ENCODE assay signal across 10 cellular contexts in the genomic region with DNA sequence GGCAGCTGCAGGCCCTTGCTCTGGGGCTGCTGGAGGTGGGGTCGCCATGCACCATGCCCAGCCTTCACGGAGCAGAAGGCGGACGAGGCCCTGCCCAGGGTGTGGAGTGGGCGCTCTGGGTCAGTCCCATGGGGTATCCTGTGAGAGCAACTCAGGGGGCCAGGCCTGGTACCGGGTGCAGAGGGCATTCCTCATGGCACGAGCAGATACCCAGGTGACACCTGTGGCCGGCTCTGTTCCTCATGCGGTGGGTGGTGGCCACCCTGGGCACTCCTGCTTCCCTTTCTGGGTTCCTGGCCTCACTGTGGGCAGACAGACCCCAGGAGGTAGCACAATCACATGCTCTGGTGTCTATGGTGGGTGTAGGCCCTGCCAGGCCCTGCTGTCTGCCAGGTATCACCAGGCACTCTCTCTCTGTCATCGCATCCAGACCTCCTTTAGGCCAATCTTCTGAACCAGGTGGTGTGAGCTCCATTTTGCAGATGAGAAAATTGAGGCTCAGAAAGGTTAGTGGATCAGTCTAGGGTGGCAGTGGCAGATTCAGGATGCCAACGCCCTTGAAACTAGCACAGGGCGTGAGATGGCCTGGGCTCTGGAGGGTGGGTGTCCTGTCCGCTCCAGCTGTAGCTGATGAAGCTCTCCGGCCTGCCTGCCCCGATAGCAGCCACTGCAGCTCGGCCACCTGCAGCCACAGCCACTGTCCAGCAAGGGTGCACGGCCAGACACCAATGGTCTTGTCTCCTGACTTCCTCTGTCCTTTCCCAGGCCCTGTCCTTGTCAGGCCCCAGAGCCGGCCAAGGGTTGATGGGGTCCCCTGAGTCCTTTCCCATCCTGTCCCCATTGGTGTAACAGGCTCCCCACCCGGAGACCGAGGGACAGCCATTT. TPM values are rescaled to one million over a fixed set of nuclear protein-coding genes. Genes with fewer than 3 reads are reported as not detected.
DNase-seq lines count a peak whose midpoint lies in the region; ATAC-seq and TF ChIP-seq lines count a peak whose summit lies in the region.
"Had no signal": no experiment of that assay in that cellular context is flagged by ENCODE, and none has a peak within 500 bp of the region (broad histone marks: within the 10 kb centered on the region; RNA-seq: fewer than 3 reads in every experiment).

No MANE protein-coding gene starts in this region.

- POLR2A ChIA-PET in T-cell (lab: Charles Lee), result no interaction called here

- DNase-seq in T-cell, result no peak
- DNase-seq in fibroblast of lung (ENCODE audit: low read depth in 2 of 2), result no peak
- DNase-seq in sigmoid colon, result no peak
- no peak for DNase-seq in stimulated activated CD8-positive, alpha-beta memory T cell treated with anti-CD3 and anti-CD28 coated beads, Interleukin-4, amount 100 ng/mL, for 48 hours
- no peak for DNase-seq in NCI-H526 treated with DMSO at 0.1 percent for 48 hours (lab: John Stamatoyannopoulos, UW)
- no peak for DNase-seq in middle frontal gyrus (ENCODE audit: extremely low spot score, low spot score)
- no peak for DNase-seq in NCI-H146 (lab: John Stamatoyannopoulos, UW)
- DNase-seq: effector CD4-positive, alpha-beta T cell had no signal

- H3K9me3 Mint-ChIP-seq in T-cell, result no peaks in the 10 kb centered on the region

- TF ChIP-seq POLR2A in sigmoid colon (IDR thresholded peaks at IDR 0.05), result no peak

- peak overlapping the region; percentile 62 for H3K9ac ChIP-seq in fibroblast of lung (ENCODE audit: insufficient read depth, low read length)

- no peaks in the 10 kb centered on the region for H4K20me1 ChIP-seq in fibroblast of lung (ENCODE audit: control insufficient read depth, extremely low read depth, insufficient read depth, low read length)

- peak overlapping the region; percentile 81 to 90 (median 82) for H3K4me3 Mint-ChIP-seq in T-cell

- H3K4me1 ChIP-seq in fibroblast of lung (ENCODE audit: control insufficient read depth, extremely low read depth, insufficient read depth, low read length), result peaks cover 23% of the 10 kb centered on the region
- H3K4me1 ChIP-seq in sigmoid colon, result peaks cover 0 to 41% (median 37%) of the 10 kb centered on the region in 4 donors

- peaks cover 17% of the 10 kb centered on the region for H3K79me2 ChIP-seq in fibroblast of lung (ENCODE audit: control insufficient read depth, insufficient read depth, low read length)

- H3K27ac ChIP-seq in fibroblast of lung (ENCODE audit: insufficient read depth, low read length) (peak overlapping the region; percentile 76), sigmoid colon (peak overlapping the region; percentile 79 to 88 (median 82))

- H3K9me3 ChIP-seq in fibroblast of lung (ENCODE audit: control insufficient read depth, insufficient read depth, low read depth, low read length) (no peaks in the 10 kb centered on the region), sigmoid colon (no peaks in the 10 kb centered on the region)

- H3K27me3 ChIP-seq in fibroblast of lung (ENCODE audit: control insufficient read depth, insufficient read depth, low read length) (no peaks in the 10 kb centered on the region), sigmoid colon (no peaks in the 10 kb centered on the region)

- 75 to 91% methylated on average over 20 of the region's 20 CpGs for whole genome bisulfite sequencing in sigmoid colon, 2 donors

- CTCF ChIA-PET in T-cell (lab: Charles Lee), result interaction anchor here in 1 of 2 donors (0.8 to 3.6 kb wide), 3 partner anchors 9 to 120 kb away, joined by 3 to 18 read pairs (median 15); no protein-coding TSS in a partner anchor

- intact Hi-C loops in sigmoid colon (cut with DNase I), result no loop called here

- H3K27ac Mint-ChIP-seq in T-cell, result peak overlapping the region; percentile 91 to 94

- no peak for ATAC-seq in T-cell (replicated peaks in 1 of 4)

- H3K4me2 ChIP-seq in fibroblast of lung (ENCODE audit: extremely low read depth, insufficient read depth, low read length), result no peak overlapping the region

- no peak for TF ChIP-seq CTCF in fibroblast of lung (conservative IDR thresholded peaks at IDR 0.05 in 1 of 2, IDR thresholded peaks at IDR 0.05 in 1 of 2; ENCODE audit: low read depth in 1 of 2, low read length in 2 of 2)
- TF ChIP-seq CTCF in sigmoid colon (IDR thresholded peaks at IDR 0.05), result no peak

- H3K4me1 Mint-ChIP-seq in T-cell, result peaks cover 62 to 80% (median 72%) of the 10 kb centered on the region in 3 donors

- H3K4me3 ChIP-seq in GM08714 (ENCODE audit: low read length) (peak overlapping the region; percentile 54; the same call in 1 of the 2 replicates), fibroblast of lung (replicated peaks in 1 of 4; ENCODE audit: control extremely low read depth in 1 of 4, insufficient read depth in 1 of 4, low read depth in 3 of 4, low read length in 4 of 4) (peak overlapping the region in 1 of 4 experiments; percentile 1), sigmoid colon (peak overlapping the region; percentile 37 to 54 (median 46))

- no peak overlapping the region for H2AFZ ChIP-seq in fibroblast of lung (ENCODE audit: low read length)

- no peaks in the 10 kb centered on the region for H3K36me3 ChIP-seq in fibroblast of lung (ENCODE audit: control insufficient read depth, insufficient read depth, low read length)
- H3K36me3 ChIP-seq in sigmoid colon, result no peaks in the 10 kb centered on the region

- no peaks in the 10 kb centered on the region for H3K36me3 Mint-ChIP-seq in T-cell

- H3K27me3 Mint-ChIP-seq in T-cell, result no peaks in the 10 kb centered on the region

- TF ChIP-seq EP300 in sigmoid colon (IDR thresholded peaks at IDR 0.05), result no peak

RNA-seq across cellular contexts. Expression of a gene that starts 15.1 kb away (rescaled TPM):
- total RNA-seq in T-cell (100 to 1,000 TPM; 235 to 318 (median 251) TPM), fibroblast of lung (24.9 and 35.5 TPM in 2 replicates), sigmoid colon (10 to 100 TPM; 22.5 to 76.7 (median 34.2) TPM)
- polyA plus RNA-seq in fibroblast of lung (16.4 and 26.1 TPM in 2 replicates), sigmoid colon (10 to 100 TPM; 16.6 to 71.9 (median 19.2) TPM)
- polyA plus RNA-seq in fibroblast of lung (2012), result 34.5 and 44.0 TPM in 2 replicates
- polyA minus RNA-seq in fibroblast of lung (ENCODE audit: low replicate concordance), result 71.9 and 76.7 TPM in 2 replicates

RNA-seq across cellular contexts. Expression of a gene that starts 19.1 kb away (rescaled TPM):
- total RNA-seq in T-cell (1 to 10 TPM; 5.8 to 8.6 (median 8.3) TPM), fibroblast of lung (44.6 and 93.2 TPM in 2 replicates), sigmoid colon (10 to 100 TPM; 10.7 to 49.9 (median 33.0) TPM)
- polyA plus RNA-seq in fibroblast of lung (131 and 169 TPM in 2 replicates), sigmoid colon (100 to 1,000 TPM; 101 to 403 (median 169) TPM)
- 157 and 188 TPM in 2 replicates for polyA plus RNA-seq in fibroblast of lung (2012)
- polyA minus RNA-seq in fibroblast of lung (ENCODE audit: low replicate concordance), result 45.2 and 79.7 TPM in 2 replicates

RNA-seq across cellular contexts. Expression of a gene that starts 29.2 kb away (rescaled TPM):
- 1 to 10 TPM in 2 of 5 donors, under 1 TPM in 2, not detected in 1; 0.18 to 3.9 (median 1.5) TPM for total RNA-seq in T-cell
- total RNA-seq in fibroblast of lung, result under 0.01 TPM in 1 of 2 replicates, not detected in the other
- polyA plus RNA-seq in fibroblast of lung, result 0.03 and 0.05 TPM in 2 replicates
- polyA plus RNA-seq in fibroblast of lung (2012), result 0.14 TPM in 1 of 2 replicates, not detected in the other
- polyA minus RNA-seq in fibroblast of lung (ENCODE audit: low replicate concordance), result 0.82 TPM in 1 of 2 replicates, not detected in the other
- 1 to 10 TPM in 2 of 4 donors, under 1 TPM in 2; 0.55 to 5.3 (median 2.3) TPM for total RNA-seq in sigmoid colon
- polyA plus RNA-seq in sigmoid colon, result 1 to 10 TPM in 2 of 3 donors, not detected in 1; 2.3 to 5.4 TPM
- total RNA-seq: renal cortical epithelial cell had no signal
